Comparison of ENCODE assay signal across 8 cellular contexts in genomic region chr22:20418211-20418788, GRCh38. TPM values are rescaled to one million over a fixed set of nuclear protein-coding genes. Genes with fewer than 3 reads are reported as not detected.
DNase-seq lines count a peak whose midpoint lies in the region; ATAC-seq and TF ChIP-seq lines count a peak whose summit lies in the region.

No MANE protein-coding gene starts in this region.

- no peak for TF ChIP-seq EP300 in ovary (IDR thresholded peaks at IDR 0.05)

- 6 to 10% (median 9%) methylated on average over 42 of the region's 42 CpGs for WGBS in ovary, 3 donors
- WGBS in thyroid gland, 2 donors: 7 to 24% methylated on average over 25 to 32 of the region's 42 CpGs

- H3K9me3 ChIP-seq in Karpas-422 (ENCODE audit: low read length): no peaks in the 10 kb centered on the region
- no peaks in the 10 kb centered on the region for H3K9me3 ChIP-seq in SK-N-MC (ENCODE audit: low read depth, low read length)
- H3K9me3 ChIP-seq in ovary: no peaks in the 10 kb centered on the region
- no peaks in the 10 kb centered on the region for H3K9me3 ChIP-seq in thyroid gland

- H3K27me3 Mint-ChIP-seq in activated naive CD8-positive, alpha-beta T cell: no peaks in the 10 kb centered on the region

- ATAC-seq in HG03342 (IDR thresholded peaks at IDR 0.05; ENCODE audit: unreplicated experiment): no peak

- TF ChIP-seq CTCF in ovary (IDR thresholded peaks at IDR 0.05) (peak; percentile 77 to 85 (median 84)), thyroid gland (IDR thresholded peaks at IDR 0.05) (peak; percentile 66 to 91 (median 83))

- H3K36me3 ChIP-seq in Karpas-422 (ENCODE audit: insufficient read depth, low read length): no peaks in the 10 kb centered on the region
- H3K36me3 ChIP-seq in SK-N-MC (ENCODE audit: insufficient read depth, low read length): no peaks in the 10 kb centered on the region
- H3K36me3 ChIP-seq in ovary: no peaks in the 10 kb centered on the region
- H3K36me3 ChIP-seq in thyroid gland: no peaks in the 10 kb centered on the region

- H3K9ac ChIP-seq in Karpas-422 (ENCODE audit: low read length) (peak overlapping the region; percentile 53; the same call in 1 of the 2 replicates), SK-N-MC (ENCODE audit: insufficient read length) (no peak overlapping the region)

- H3K4me3 ChIP-seq in Karpas-422 (ENCODE audit: low read length) (no peak overlapping the region), SK-N-MC (peak overlapping the region; percentile 60), ovary (peak overlapping the region; percentile 21), thyroid gland (replicated peaks in 1 of 3) (no peak overlapping the region)

- no peaks in the 10 kb centered on the region for H4K20me1 ChIP-seq in Karpas-422 (ENCODE audit: insufficient read depth, low read depth, low read length)

- no peak for TF ChIP-seq POLR2A in ovary (IDR thresholded peaks at IDR 0.05)
- TF ChIP-seq POLR2A in thyroid gland (IDR thresholded peaks at IDR 0.05): no peak

- no peaks in the 10 kb centered on the region for H3K27me3 ChIP-seq in Karpas-422 (ENCODE audit: low read length)
- H3K27me3 ChIP-seq in ovary: no peaks in the 10 kb centered on the region
- no peaks in the 10 kb centered on the region for H3K27me3 ChIP-seq in thyroid gland

- intact Hi-C loops in head of caudate nucleus (cut with DNase I) (loop anchor here (2.0 kb wide), 2 partner anchors 39 to 79 kb away; no protein-coding TSS in a partner anchor), ovary (cut with DNase I) (loop anchor here (1.0 to 10.0 kb wide), 5 partner anchors 38 to 277 kb away; partner anchors contain the start of gene KLHL22 (in 3 of the 4)), thyroid gland (cut with DNase I) (loop anchor here (2.0 kb wide), 1 partner anchor 39 kb away; no protein-coding TSS in a partner anchor)

- no peaks in the 10 kb centered on the region for H3K9me3 Mint-ChIP-seq in activated naive CD8-positive, alpha-beta T cell (ENCODE audit: low read depth)

- no peaks in the 10 kb centered on the region for H3K36me3 Mint-ChIP-seq in activated naive CD8-positive, alpha-beta T cell

- H3K4me1 ChIP-seq in Karpas-422 (ENCODE audit: low read length): peaks cover 3% of the 10 kb centered on the region
- H3K4me1 ChIP-seq in ovary (ENCODE audit: insufficient read depth): peaks cover 7% of the 10 kb centered on the region
- no peaks in the 10 kb centered on the region for H3K4me1 ChIP-seq in thyroid gland

- DNase-seq in DMS53 (lab: John Stamatoyannopoulos, UW): peak; percentile 76
- peak; percentile 88 for DNase-seq in Karpas-422
- no peak for DNase-seq in SK-N-MC (ENCODE audit: low read depth, low spot score)
- DNase-seq in head of caudate nucleus: peak; percentile 38 to 92 (median 82)
- DNase-seq in ovary: peak; percentile 86 to 90 (median 89)
- peak; percentile 79 to 80 for DNase-seq in thyroid gland

- H3K4me1 Mint-ChIP-seq in activated naive CD8-positive, alpha-beta T cell (ENCODE audit: low read depth): no peaks in the 10 kb centered on the region

- H3K27ac Mint-ChIP-seq in activated naive CD8-positive, alpha-beta T cell: no peak overlapping the region

- H2AFZ ChIP-seq in Karpas-422 (ENCODE audit: low read length): no peak overlapping the region

- H3K27ac ChIP-seq in Karpas-422 (ENCODE audit: low read length) (no peak overlapping the region), SK-N-MC (no peak overlapping the region), ovary (no peak overlapping the region), thyroid gland (no peak overlapping the region)

- H3K9me2 ChIP-seq in Karpas-422 (replicated peaks; ENCODE audit: insufficient read depth, low read length): no peaks in the 10 kb centered on the region

- H3K4me2 ChIP-seq in Karpas-422 (ENCODE audit: low read depth, low read length, poor library complexity, severe bottlenecking): no peak overlapping the region

- peak overlapping the region; percentile 63 for H3K4me3 Mint-ChIP-seq in activated naive CD8-positive, alpha-beta T cell

- H3K79me2 ChIP-seq in Karpas-422 (ENCODE audit: low read length): no peaks in the 10 kb centered on the region

RNA-seq across cellular contexts. Expression of gene SCARF2, which starts 19.3 kb away (rescaled TPM):
- total RNA-seq in Karpas-422 (2014; rRNA removed; shearing (Covaris generic); ENCODE audit: low replicate concordance): 0.67 and 2.2 TPM in 2 replicates
- total RNA-seq in ovary (10 to 100 TPM; 16.5 to 44.6 (median 30.0) TPM), thyroid gland (10 to 100 TPM; 14.4 to 23.1 (median 20.4) TPM)
- 10 to 100 TPM in 1 of 2 donors, 1 to 10 TPM in 1; 2.1 to 14.1 TPM for polyA plus RNA-seq in ovary

RNA-seq across cellular contexts. Expression of gene ZNF74, which starts 24.3 kb away (rescaled TPM):
- not detected in 2 replicates for total RNA-seq in Karpas-422 (2014; rRNA removed; shearing (Covaris generic); ENCODE audit: low replicate concordance)
- total RNA-seq in ovary: 10 to 100 TPM in 5 of 7 donors, 1 to 10 TPM in 2; 6.9 to 16.8 (median 12.8) TPM
- polyA plus RNA-seq in ovary: 1 to 10 TPM; 6.1 to 7.4 TPM
- total RNA-seq in thyroid gland: 10 to 100 TPM in 3 of 4 donors, 1 to 10 TPM in 1; 9.8 to 15.0 (median 12.0) TPM

Comparison
In these comparisons a context has a peak if more than half of its experiments do, and no peak if none do; other contexts are left out.
1. H3K4me3 ChIP-seq: peak in SK-N-MC (single experiment) and ovary (single experiment); none in Karpas-422 (single experiment) and thyroid gland (0 of 3).